15 cellular contexts compared by ENCODE assay signal in the genomic region with DNA sequence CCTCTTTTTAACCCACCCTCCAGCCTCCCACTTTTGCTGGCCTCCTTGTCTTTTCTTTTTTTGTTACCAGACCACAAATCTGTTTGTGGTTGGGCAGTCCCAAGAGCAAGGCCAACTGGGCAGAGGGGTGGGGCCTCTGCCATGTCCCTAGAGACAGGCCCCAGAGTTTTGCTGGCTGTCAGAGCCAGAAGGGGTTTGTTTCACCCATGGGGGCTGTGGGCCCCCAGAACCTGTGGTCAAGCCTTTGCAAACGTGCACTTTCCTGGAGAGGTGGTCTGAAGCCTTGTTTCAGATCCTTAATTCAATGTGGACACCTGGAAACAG. TPM values are rescaled to one million over a fixed set of nuclear protein-coding genes. Genes with fewer than 3 reads are reported as not detected.
DNase-seq lines count a peak whose midpoint lies in the region; ATAC-seq, FAIRE-seq and TF ChIP-seq lines count a peak whose summit lies in the region.
"Had no signal": no experiment of that assay in that cellular context is flagged by ENCODE, and none has a peak within 500 bp of the region (broad histone marks: within the 10 kb centered on the region; RNA-seq: fewer than 3 reads in every experiment).

No MANE protein-coding gene starts in this region.

- H3K27ac ChIP-seq in adrenal gland, result peak overlapping the region in 3 of 5 donors; percentile 71 to 79 (median 75)
- H3K27ac ChIP-seq in left lung, result peak overlapping the region; percentile 10 to 66
- peak overlapping the region; percentile 72 for H3K27ac ChIP-seq in suprapubic skin

- TF ChIP-seq POLR2A in adrenal gland (IDR thresholded peaks at IDR 0.05) (no peak), suprapubic skin (IDR thresholded peaks at IDR 0.05) (no peak)

- WGBS in adrenal gland, 4 donors, result 58 to 100% (median 70%) methylated on average over 1 of the region's 1 CpG
- 80% methylated on average over 1 of the region's 1 CpG for WGBS in suprapubic skin

- H3K27me3 ChIP-seq in adrenal gland, result no peaks in the 10 kb centered on the region
- H3K27me3 ChIP-seq in left lung, result no peaks in the 10 kb centered on the region
- H3K27me3 ChIP-seq in suprapubic skin, result no peaks in the 10 kb centered on the region
- H3K27me3 ChIP-seq: ovary had no signal

- ATAC-seq in left lung (no peak), T-cell (replicated peaks in 1 of 4) (no peak)
- ATAC-seq: CD8-positive, alpha-beta T cell; stimulated activated effector memory CD8-positive, alpha-beta T cell treated with anti-CD3 and anti-CD28 coated beads, Interleukin-12 subunit alpha, Interleukin-12 subunit beta, amount 100 ng/mL, for 72 hours had no signal

- TF ChIP-seq CTCF in HFFc6 (IDR thresholded peaks at IDR 0.05), result no peak
- no peak for TF ChIP-seq CTCF in adrenal gland (IDR thresholded peaks at IDR 0.05)
- TF ChIP-seq CTCF in left lung (IDR thresholded peaks at IDR 0.05), result no peak
- TF ChIP-seq CTCF in suprapubic skin (IDR thresholded peaks at IDR 0.05), result no peak

- H3K36me3 ChIP-seq in adrenal gland (replicated peaks in 1 of 2), result no peaks in the 10 kb centered on the region
- no peaks in the 10 kb centered on the region for H3K36me3 ChIP-seq in left lung
- H3K36me3 ChIP-seq in suprapubic skin, result no peaks in the 10 kb centered on the region
- H3K36me3 ChIP-seq: ovary had no signal

- CTCF ChIA-PET in T-cell (lab: Charles Lee), result no interaction called here

- peak overlapping the region; percentile 95 for H3K27ac Mint-ChIP-seq in HFFc6
- no peak overlapping the region for H3K27ac Mint-ChIP-seq in T-cell
- H3K27ac Mint-ChIP-seq: activated CD4-positive, alpha-beta memory T cell treated with anti-CD3 and anti-CD28 coated beads for 36 hours; CD8-positive, alpha-beta T cell; stimulated activated effector memory CD8-positive, alpha-beta T cell treated with anti-CD3 and anti-CD28 coated beads, Interleukin-12 subunit alpha, Interleukin-12 subunit beta, amount 100 ng/mL, for 72 hours had no signal

- H3K27me3 Mint-ChIP-seq in HFFc6 (ENCODE audit: insufficient read depth) (peaks cover 6% of the 10 kb centered on the region; the same call in 1 of the 2 replicates), T-cell (no peaks in the 10 kb centered on the region)
- H3K27me3 Mint-ChIP-seq: activated CD4-positive, alpha-beta memory T cell treated with anti-CD3 and anti-CD28 coated beads for 36 hours had no signal

- H3K36me3 Mint-ChIP-seq in HFFc6 (ENCODE audit: low read depth), result peaks cover 5% of the 10 kb centered on the region; the same call in 1 of the 2 replicates
- H3K36me3 Mint-ChIP-seq in T-cell, result peaks cover 8% of the 10 kb centered on the region
- H3K36me3 Mint-ChIP-seq: activated CD4-positive, alpha-beta memory T cell treated with anti-CD3 and anti-CD28 coated beads for 36 hours; CD8-positive, alpha-beta T cell; stimulated activated effector memory CD8-positive, alpha-beta T cell treated with anti-CD3 and anti-CD28 coated beads, Interleukin-12 subunit alpha, Interleukin-12 subunit beta, amount 100 ng/mL, for 72 hours had no signal

- H3K4me3 ChIP-seq in adrenal gland (no peak overlapping the region), left lung (no peak overlapping the region), suprapubic skin (no peak overlapping the region)
- H3K4me3 ChIP-seq: K562, ovary had no signal

- no peak for TF ChIP-seq EP300 in suprapubic skin (IDR thresholded peaks at IDR 0.05)

- H3K4me1 ChIP-seq in adrenal gland (replicated peaks in 1 of 2) (peaks cover 58 to 99% of the 10 kb centered on the region in 2 donors), left lung (peaks cover 68 to 100% of the 10 kb centered on the region in 2 donors), suprapubic skin (peaks cover 100% of the 10 kb centered on the region)

- H3K4me1 Mint-ChIP-seq in HFFc6 (ENCODE audit: low read depth), result peaks cover 99% of the 10 kb centered on the region
- H3K4me1 Mint-ChIP-seq in T-cell, result peaks cover 47 to 75% (median 48%) of the 10 kb centered on the region in 3 donors

- no peak for FAIRE-seq in frontal cortex (lab: Jason Lieb, UNC)
- FAIRE-seq: G401.6 had no signal

- intact Hi-C loops in adrenal gland (cut with DNase I), result no loop called here
- intact Hi-C loops in left lung (cut with DNase I), result loop anchor here (5.0 to 10.0 kb wide), 2 partner anchors 66 to 113 kb away; no protein-coding TSS in a partner anchor

- POLR2A ChIA-PET in T-cell (lab: Charles Lee), result no interaction called here

- no peak for DNase-seq in HFFc6
- peak in 2 of 7 donors; percentile 46 to 51 for DNase-seq in adrenal gland
- DNase-seq in left lung, result peak in 1 of 2 donors; percentile 28
- DNase-seq in suprapubic skin (ENCODE audit: low spot score in 2 of 2), result no peak
- DNase-seq in frontal cortex (ENCODE audit: low spot score in 2 of 2), result no peak
- no peak for DNase-seq in SW480 (ENCODE audit: low spot score)
- DNase-seq in T-cell, result no peak
- DNase-seq: activated CD4-positive, alpha-beta memory T cell treated with anti-CD3 and anti-CD28 coated beads for 36 hours; activated gamma-delta T cell treated with Interleukin-2 at 50 U/mL for 16 hours; CD8-positive, alpha-beta T cell; NCI-H2029 treated with DMSO at 0.1 percent for 48 hours; ovary had no signal

- H3K9me3 ChIP-seq in adrenal gland (replicated peaks in 1 of 3) (no peaks in the 10 kb centered on the region), left lung (no peaks in the 10 kb centered on the region), suprapubic skin (no peaks in the 10 kb centered on the region)
- H3K9me3 ChIP-seq: ovary had no signal

- H3K4me3 Mint-ChIP-seq in HFFc6, result peak overlapping the region; percentile 81
- no peak overlapping the region for H3K4me3 Mint-ChIP-seq in T-cell
- H3K4me3 Mint-ChIP-seq: activated CD4-positive, alpha-beta memory T cell treated with anti-CD3 and anti-CD28 coated beads for 36 hours; CD8-positive, alpha-beta T cell; stimulated activated effector memory CD8-positive, alpha-beta T cell treated with anti-CD3 and anti-CD28 coated beads, Interleukin-12 subunit alpha, Interleukin-12 subunit beta, amount 100 ng/mL, for 72 hours had no signal

- H3K9me3 Mint-ChIP-seq in HFFc6 (no peaks in the 10 kb centered on the region), T-cell (no peaks in the 10 kb centered on the region)
- H3K9me3 Mint-ChIP-seq: activated CD4-positive, alpha-beta memory T cell treated with anti-CD3 and anti-CD28 coated beads for 36 hours; CD8-positive, alpha-beta T cell; stimulated activated effector memory CD8-positive, alpha-beta T cell treated with anti-CD3 and anti-CD28 coated beads, Interleukin-12 subunit alpha, Interleukin-12 subunit beta, amount 100 ng/mL, for 72 hours had no signal

RNA-seq across cellular contexts. Expression of gene ZMIZ1, which starts 10.3 kb away (rescaled TPM):
- 10 to 100 TPM; 38.6 to 60.3 (median 51.2) TPM for total RNA-seq in HFFc6 (2021; fragmentation: NEBNext Ultra II Directional; extraction: Animal tissue kit (Norgen Biotek cat#: 25700))
- total RNA-seq in adrenal gland (100 to 1,000 TPM in 1 of 8 donors, 10 to 100 TPM in 7; 47.9 to 113 (median 58.7) TPM), left lung (10 to 100 TPM; 63.1 to 80.2 TPM), suprapubic skin (100 to 1,000 TPM in 1 of 4 donors, 10 to 100 TPM in 3; 71.9 to 104 (median 79.5) TPM), frontal cortex (19.6 TPM), T-cell (10 to 100 TPM; 16.8 to 27.1 (median 21.2) TPM)
- polyA plus RNA-seq in adrenal gland, result 100 to 1,000 TPM in 1 of 3 donors, 10 to 100 TPM in 2; 17.9 to 109 (median 32.2) TPM

Comparison
In these comparisons a context has a peak if more than half of its experiments do, and no peak if none do; other contexts are left out.
1. intact Hi-C loops: an anchor here in left lung (5.0 to 10.0 kb wide); none called in adrenal gland.